8 cellular contexts compared by ENCODE assay signal in the genomic region with DNA sequence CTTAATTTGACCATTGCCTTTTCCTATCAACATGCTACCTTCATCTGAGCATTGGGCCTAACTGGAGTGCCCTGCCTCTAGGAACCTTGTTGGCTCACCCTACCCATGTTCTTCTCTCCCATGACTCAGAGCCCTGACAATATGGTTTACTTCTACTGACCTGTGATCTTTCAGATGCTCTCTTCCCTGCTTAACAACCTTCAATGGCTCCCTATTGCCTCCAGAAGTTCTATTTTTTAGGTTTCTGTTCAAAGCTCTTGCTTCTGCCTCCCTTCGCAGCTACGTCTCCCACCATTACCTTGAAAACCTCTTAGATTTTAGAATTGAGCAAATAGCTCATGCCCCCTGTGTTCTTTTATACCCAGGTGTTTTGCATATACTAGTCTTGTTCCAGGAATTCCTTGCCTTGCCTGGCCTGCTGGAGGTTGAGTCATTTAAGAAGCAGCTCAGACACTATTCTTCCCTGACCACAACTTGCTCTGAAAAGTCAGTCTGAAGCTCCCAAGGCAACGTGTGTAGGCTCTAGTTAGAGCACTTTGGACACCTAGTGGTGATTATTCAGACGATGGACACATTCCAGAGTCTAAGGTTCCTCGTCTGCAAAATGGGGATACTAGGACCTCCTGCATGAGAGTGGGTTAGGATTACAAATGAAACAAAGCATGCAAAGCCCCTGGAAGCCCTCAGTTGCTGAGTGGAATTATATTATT.
DNase-seq lines count a peak whose midpoint lies in the region; ATAC-seq and TF ChIP-seq lines count a peak whose summit lies in the region.
"Had no signal": no experiment of that assay in that cellular context is flagged by ENCODE, and none has a peak within 500 bp of the region (broad histone marks: within the 10 kb centered on the region; RNA-seq: fewer than 3 reads in every experiment).

No MANE protein-coding gene starts in this region.

- H3K27me3 Mint-ChIP-seq in H9 (ENCODE audit: low read depth) = peaks cover 42% of the 10 kb centered on the region

- no peak for TF ChIP-seq EP300 in suprapubic skin (IDR thresholded peaks at IDR 0.05)

- H3K27me3 ChIP-seq in H9 (ENCODE audit: insufficient read depth, low read length) = no peaks in the 10 kb centered on the region
- no peaks in the 10 kb centered on the region for H3K27me3 ChIP-seq in suprapubic skin

- TF ChIP-seq CTCF in H9 (conservative IDR thresholded peaks at IDR 0.05) (peak; percentile 24; the same call in 1 of the 3 replicates), foreskin fibroblast (IDR thresholded peaks at IDR 0.05; ENCODE audit: low read depth, low read length) (peak; percentile 42), suprapubic skin (IDR thresholded peaks at IDR 0.05) (no peak)

- no peak overlapping the region for H3K56ac ChIP-seq in H9 (ENCODE audit: insufficient read length, low read depth, low read length)

- H3K9ac ChIP-seq in H9 (ENCODE audit: extremely low read depth, insufficient read length, low read length) = no peak overlapping the region

- no peak overlapping the region for H2BK5ac ChIP-seq in H9 (ENCODE audit: insufficient read length, low read length)

- no peak overlapping the region for H3K4me3 Mint-ChIP-seq in H9

- H3K4me1 ChIP-seq in H9 (ENCODE audit: insufficient read depth, low read length) (no peaks in the 10 kb centered on the region), suprapubic skin (peaks cover 12% of the 10 kb centered on the region)

- H3K18ac ChIP-seq in H9 (ENCODE audit: insufficient read length, low read depth, low read length) = no peak overlapping the region

- H3K9me3 Mint-ChIP-seq in H9 = no peaks in the 10 kb centered on the region; a peak in 1 of 5 replicates

- no peak for TF ChIP-seq POLR2A in suprapubic skin (IDR thresholded peaks at IDR 0.05)

- no peak overlapping the region for H2BK20ac ChIP-seq in H9 (ENCODE audit: low read depth, low read length, poor library complexity, severe bottlenecking)

- no peak overlapping the region for H3K4me2 ChIP-seq in H9 (ENCODE audit: insufficient read depth, insufficient read length, low read length)

- H3T11ph ChIP-seq in H9 (ENCODE audit: low read length) = no peak overlapping the region

- no peaks in the 10 kb centered on the region for H3K23me2 ChIP-seq in H9 (ENCODE audit: insufficient read length, low read depth, low read length, poor library complexity, severe bottlenecking)

- no peak overlapping the region for H4K5ac ChIP-seq in H9 (ENCODE audit: insufficient read length, low read depth, low read length)

- no peak overlapping the region for H3K4me3 ChIP-seq in foreskin fibroblast (ENCODE audit: low read depth in 1 of 2, low read length in 2 of 2)
- no peak overlapping the region for H3K4me3 ChIP-seq in suprapubic skin

- no peaks in the 10 kb centered on the region for H4K20me1 ChIP-seq in H9 (ENCODE audit: control insufficient read depth, insufficient read depth, insufficient read length)

- no peaks in the 10 kb centered on the region for H3K36me3 ChIP-seq in suprapubic skin

- H4K8ac ChIP-seq in H9 (replicated peaks; ENCODE audit: insufficient read length, low read depth, low read length) = no peak overlapping the region

- no peak overlapping the region for H2AK5ac ChIP-seq in H9 (ENCODE audit: insufficient read length, low read length)

- H2AFZ ChIP-seq in H9 (ENCODE audit: low read length) = no peak overlapping the region

- H3K79me2 ChIP-seq in H9 (ENCODE audit: insufficient read depth, low read length) = no peaks in the 10 kb centered on the region

- no peak overlapping the region for H2BK12ac ChIP-seq in H9 (ENCODE audit: insufficient read length, low read depth, low read length)

- H2BK120ac ChIP-seq in H9 (ENCODE audit: low read depth, low read length, poor library complexity, severe bottlenecking) = no peak overlapping the region

- no peak for DNase-seq in H9
- peak; percentile 71 for DNase-seq in RKO (ENCODE audit: low spot score)
- DNase-seq in foreskin fibroblast = peak; percentile 73 to 80
- DNase-seq in suprapubic skin (ENCODE audit: low spot score in 2 of 2) = no peak
- no peak for DNase-seq in stimulated activated CD4-positive, alpha-beta T cell treated with anti-CD3 and anti-CD28 coated beads, Interleukin-4, amount 100 ng/mL, for 1 hour
- DNase-seq: stimulated activated CD4-positive, alpha-beta T cell treated with anti-CD3 and anti-CD28 coated beads, Interleukin-2, amount 100 ng/mL, for 48 hours had no signal

- no peaks in the 10 kb centered on the region for H3K79me1 ChIP-seq in H9 (ENCODE audit: insufficient read depth, low read depth, low read length, poor library complexity, severe bottlenecking)

- no peak overlapping the region for H3K23ac ChIP-seq in H9 (ENCODE audit: insufficient read length, low read depth, low read length)

- H3K36me3 Mint-ChIP-seq in H9 (ENCODE audit: insufficient read depth in 1 of 3, low read depth in 3 of 3) = peaks cover 0 to 1% (median 0%) of the 10 kb centered on the region in 3 experiments; a peak in 1 of 7 replicates

- ATAC-seq in HG02798 (IDR thresholded peaks at IDR 0.05; ENCODE audit: poor library complexity, unreplicated experiment) (no peak), GM18511 (IDR thresholded peaks at IDR 0.05; ENCODE audit: unreplicated experiment) (no peak)

- H4K91ac ChIP-seq in H9 (ENCODE audit: insufficient read length, low read depth, low read length) = no peak overlapping the region

- H3K4me1 Mint-ChIP-seq in H9 = no peaks in the 10 kb centered on the region

- no peak overlapping the region for H3K27ac ChIP-seq in H9 (ENCODE audit: insufficient read length, low read depth, low read length)
- peak overlapping the region; percentile 57 for H3K27ac ChIP-seq in suprapubic skin

- no peak overlapping the region; a peak in 1 of 7 replicates for H3K27ac Mint-ChIP-seq in H9

- no CpG with 5 or more reads among the region's 5 CpGs for WGBS in H9 (ENCODE audit: extremely low coverage, insufficient read length, low lambda C conversion rate)
- WGBS in suprapubic skin = 57% methylated on average over 5 of the region's 5 CpGs

- no peak overlapping the region for H2BK15ac ChIP-seq in H9 (ENCODE audit: low read depth, low read length)

- H3K9me3 ChIP-seq in H9 (ENCODE audit: control insufficient read depth, low read depth, low read length) (no peaks in the 10 kb centered on the region), suprapubic skin (no peaks in the 10 kb centered on the region)

- H3K4ac ChIP-seq in H9 (ENCODE audit: low read depth, low read length) = no peak overlapping the region

- H3K14ac ChIP-seq in H9 (ENCODE audit: insufficient read depth, low read length) = no peak overlapping the region

Comparison
In these comparisons a context has a peak if more than half of its experiments do, and no peak if none do; other contexts are left out.
1. DNase-seq: peak in RKO (single experiment) and foreskin fibroblast (2 of 2); none in H9 (single experiment), suprapubic skin (0 of 2) and stimulated activated CD4-positive, alpha-beta T cell treated with anti-CD3 and anti-CD28 coated beads, Interleukin-4, amount 100 ng/mL, for 1 hour (single experiment).
2. CTCF ChIP-seq: peak in H9 (single experiment) and foreskin fibroblast (single experiment); none in suprapubic skin (0 of 2).